ENCODE assay signal across 20 cellular contexts in genomic region chr11:67364169-67364568, GRCh38. TPM values are rescaled to one million over a fixed set of nuclear protein-coding genes. Genes with fewer than 3 reads are reported as not detected.
DNase-seq lines count a peak whose midpoint lies in the region; ATAC-seq, FAIRE-seq and TF ChIP-seq lines count a peak whose summit lies in the region.
"Had no signal": no experiment of that assay in that cellular context is flagged by ENCODE, and none has a peak within 500 bp of the region (broad histone marks: within the 10 kb centered on the region; RNA-seq: fewer than 3 reads in every experiment).

No MANE protein-coding gene starts in this region.

- CTCF ChIA-PET in A549 (lab: Yijun Ruan, JAX) (interaction anchor here (0.9 to 46.2 kb wide), 3 partner anchors 6 to 98 kb away, joined by 3 to 1913 read pairs (median 1913); partner anchors contain the start of genes CLCF1, GRK2, POLD4 and PPP1CA), RWPE1 (lab: Yijun Ruan, JAX) (interaction anchor here (3.5 kb wide), 1 partner anchor 18 kb away, joined by 16 read pairs; no protein-coding TSS in a partner anchor)
- CTCF ChIA-PET in CD8-positive, alpha-beta T cell (lab: Charles Lee): interaction anchor here (2.3 to 40.7 kb wide), 4 partner anchors 3 to 102 kb away, joined by 8 to 1319 read pairs (median 666); partner anchors contain the start of genes CLCF1, POLD4 and RAD9A

- H3K4me2 ChIP-seq in A549: no peak overlapping the region
- H3K4me2 ChIP-seq: KMS-11, SK-N-SH had no signal

- TF ChIP-seq RAD21 in A549 (conservative IDR thresholded peaks at IDR 0.05 in 1 of 2, IDR thresholded peaks at IDR 0.05 in 1 of 2): no peak

- POLR2A ChIA-PET in A549 (lab: Yijun Ruan, JAX) (interaction anchor here (2.0 kb wide), 1 partner anchor 10 kb away, joined by 11 read pairs; the partner anchor contains the start of gene CLCF1), RWPE1 (lab: Yijun Ruan, JAX; ENCODE audit: low non-redundant PET) (no interaction called here)
- POLR2A ChIA-PET in CD8-positive, alpha-beta T cell (lab: Charles Lee): interaction anchor here (1.2 to 1.4 kb wide), 2 partner anchors 18 kb away, joined by 3 read pairs; no protein-coding TSS in a partner anchor

- no peak for TF ChIP-seq CTCF in A549 (IDR thresholded peaks at IDR 0.05)
- TF ChIP-seq CTCF in CD8-positive, alpha-beta T cell (IDR thresholded peaks at IDR 0.05): no peak
- TF ChIP-seq CTCF in RWPE1 (conservative IDR thresholded peaks at IDR 0.05; ENCODE audit: low read depth): no peak
- TF ChIP-seq CTCF in progenitor cell of endocrine pancreas (IDR thresholded peaks at IDR 0.05; ENCODE audit: unreplicated experiment): no peak

- intact Hi-C loops in CD8-positive, alpha-beta T cell (cut with DNase I, micrococcal nuclease): no loop called here

- FAIRE-seq in A549 (lab: Jason Lieb, UNC): no peak
- FAIRE-seq: A204.1, GM12878 had no signal

- no peak for ATAC-seq in A549
- ATAC-seq in CD8-positive, alpha-beta T cell: no peak
- ATAC-seq: Right ventricle myocardium inferior had no signal

- no peaks in the 10 kb centered on the region for H3K27me3 ChIP-seq in CD8-positive, alpha-beta T cell (ENCODE audit: insufficient read depth, low read length)

- H3K4me1 Mint-ChIP-seq in CD8-positive, alpha-beta T cell (ENCODE audit: low read depth): peaks cover 49% of the 10 kb centered on the region
- H3K4me1 Mint-ChIP-seq in immature natural killer cell: peaks cover 48 to 53% of the 10 kb centered on the region in 2 donors
- H3K4me1 Mint-ChIP-seq in progenitor cell of endocrine pancreas (ENCODE audit: low read depth): peaks cover 2% of the 10 kb centered on the region
- peaks cover 34% of the 10 kb centered on the region for H3K4me1 Mint-ChIP-seq in activated T-cell treated with anti-CD3 and anti-CD28 coated beads, Interleukin-2, amount 50 U/mL, for 24 hours (ENCODE audit: low read depth)

- H3K27ac Mint-ChIP-seq in CD8-positive, alpha-beta T cell: no peak overlapping the region
- H3K27ac Mint-ChIP-seq in immature natural killer cell (peak overlapping the region in 3 of 6 donors; percentile 17 to 75 (median 71)), progenitor cell of endocrine pancreas (no peak overlapping the region)
- H3K27ac Mint-ChIP-seq in activated T-cell treated with anti-CD3 and anti-CD28 coated beads, Interleukin-2, amount 50 U/mL, for 24 hours: no peak overlapping the region
- H3K27ac Mint-ChIP-seq: HFFc6 had no signal

- WGBS in A549 (ENCODE audit: missing lambda C conversion rate): 92% methylated on average over 3 of the region's 3 CpGs

- no peaks in the 10 kb centered on the region for H3K36me3 ChIP-seq in CD8-positive, alpha-beta T cell (ENCODE audit: insufficient read depth, low read length)

- no peaks in the 10 kb centered on the region for H3K27me3 Mint-ChIP-seq in CD8-positive, alpha-beta T cell (ENCODE audit: low read depth)
- H3K27me3 Mint-ChIP-seq in immature natural killer cell (ENCODE audit: low read depth in 3 of 3): peaks cover 10 to 11% (median 11%) of the 10 kb centered on the region in 3 donors
- no peaks in the 10 kb centered on the region for H3K27me3 Mint-ChIP-seq in progenitor cell of endocrine pancreas
- H3K27me3 Mint-ChIP-seq in activated T-cell treated with anti-CD3 and anti-CD28 coated beads, Interleukin-2, amount 50 U/mL, for 24 hours: no peaks in the 10 kb centered on the region

- peak overlapping the region; percentile 2 for H3K4me3 Mint-ChIP-seq in CD8-positive, alpha-beta T cell
- H3K4me3 Mint-ChIP-seq in immature natural killer cell (peak overlapping the region in 4 of 5 donors; percentile 14 to 70 (median 28)), progenitor cell of endocrine pancreas (ENCODE audit: low read depth) (no peak overlapping the region)
- no peak overlapping the region for H3K4me3 Mint-ChIP-seq in activated T-cell treated with anti-CD3 and anti-CD28 coated beads, Interleukin-2, amount 50 U/mL, for 24 hours
- H3K4me3 Mint-ChIP-seq: HFFc6 had no signal

- TF ChIP-seq EP300 in A549 (IDR thresholded peaks at IDR 0.05): no peak

- H3K27ac ChIP-seq in A549 (peak overlapping the region in 1 of 2 experiments; percentile 100; a peak in 3 of 6 replicates), RWPE1 (peak overlapping the region; percentile 66)
- H3K27ac ChIP-seq in CD8-positive, alpha-beta T cell (ENCODE audit: low read depth, low read length): no peak overlapping the region
- H3K27ac ChIP-seq: GM23248, KMS-11 had no signal

- no peaks in the 10 kb centered on the region for H3K9me3 ChIP-seq in A549
- no peaks in the 10 kb centered on the region for H3K9me3 ChIP-seq in CD8-positive, alpha-beta T cell (ENCODE audit: low read length)
- H3K9me3 ChIP-seq: SK-N-SH had no signal

- H3K4me3 ChIP-seq in A549: no peak overlapping the region
- H3K4me3 ChIP-seq in CD8-positive, alpha-beta T cell (ENCODE audit: low read depth, low read length): no peak overlapping the region
- H3K4me3 ChIP-seq: GM12878, GM23248 had no signal

- DNase-seq in A549 (ENCODE audit: low read depth in 1 of 2, low spot score in 1 of 2): no peak
- DNase-seq in CD8-positive, alpha-beta T cell: no peak
- no peak for DNase-seq in RWPE1 (ENCODE audit: low spot score)
- no peak for DNase-seq in immature natural killer cell
- no peak for DNase-seq in progenitor cell of endocrine pancreas (ENCODE audit: low spot score, unreplicated experiment)
- no peak for DNase-seq in activated T-cell treated with anti-CD3 and anti-CD28 coated beads, Interleukin-2, amount 50 U/mL, for 24 hours
- no peak for DNase-seq in GF-D8 (lab: John Stamatoyannopoulos, UW)
- DNase-seq in hypothalamus (lab: John Stamatoyannopoulos, UW): no peak
- DNase-seq: GM23248, HFFc6, MM.1S, NCI-H1105 treated with DMSO at 0.1 percent for 48 hours, NCI-H187, NCI-H446 treated with DMSO at 0.1 percent for 48 hours, NCI-H748 treated with DMSO at 0.1 percent for 48 hours, SK-N-SH had no signal

- H3K36me3 Mint-ChIP-seq in CD8-positive, alpha-beta T cell: peaks cover 4% of the 10 kb centered on the region
- H3K36me3 Mint-ChIP-seq in immature natural killer cell (peaks cover 5 to 21% (median 14%) of the 10 kb centered on the region in 3 donors), progenitor cell of endocrine pancreas (ENCODE audit: insufficient read depth) (peaks cover 12% of the 10 kb centered on the region)
- H3K36me3 Mint-ChIP-seq in activated T-cell treated with anti-CD3 and anti-CD28 coated beads, Interleukin-2, amount 50 U/mL, for 24 hours (ENCODE audit: low read depth): no peaks in the 10 kb centered on the region

- no peak for TF ChIP-seq POLR2A in A549 (IDR thresholded peaks at IDR 0.05; ENCODE audit: low read length)

- no peaks in the 10 kb centered on the region for H3K9me3 Mint-ChIP-seq in CD8-positive, alpha-beta T cell
- no peaks in the 10 kb centered on the region for H3K9me3 Mint-ChIP-seq in immature natural killer cell
- H3K9me3 Mint-ChIP-seq in progenitor cell of endocrine pancreas (ENCODE audit: low read depth): no peaks in the 10 kb centered on the region
- H3K9me3 Mint-ChIP-seq in activated T-cell treated with anti-CD3 and anti-CD28 coated beads, Interleukin-2, amount 50 U/mL, for 24 hours: no peaks in the 10 kb centered on the region
- H3K9me3 Mint-ChIP-seq: HFFc6 had no signal

- H3K4me1 ChIP-seq in A549: peaks cover 73% of the 10 kb centered on the region
- H3K4me1 ChIP-seq in CD8-positive, alpha-beta T cell (ENCODE audit: insufficient read depth, low read length): peaks cover 33% of the 10 kb centered on the region

RNA-seq across cellular contexts. Expression of gene CLCF1, which starts 9.2 kb away (rescaled TPM):
- polyA plus RNA-seq in A549 (2011; rRNA removed) (23.9 and 25.8 TPM in 2 replicates), A549 (2017; fragmentation: RNase III; extraction: RNeasy Plus Mini Kit Qiagen cat#74134 plus additional on column Dnase treatment) (31.0 to 37.1 TPM (median 36.0 TPM) in 3 replicates), immature natural killer cell (1 to 10 TPM in 1 of 3 donors, under 1 TPM in 1, not detected in 1; 0.34 to 2.2 TPM)
- 75.7 and 103 TPM in 2 replicates for polyA plus RNA-seq in A549 (2012; cell fraction: cytosol; rRNA removed)
- 204 and 212 TPM in 2 replicates for polyA plus RNA-seq in A549 (2012; cell fraction: nucleus; rRNA removed)
- 14.6 and 17.5 TPM in 2 replicates for polyA minus RNA-seq in A549 (2011; rRNA and poly(A)+ RNA removed)
- 1 to 10 TPM; 7.1 to 7.8 TPM for total RNA-seq in CD8-positive, alpha-beta T cell
- 5.4 and 6.9 TPM in 2 replicates for total RNA-seq in progenitor cell of endocrine pancreas

RNA-seq across cellular contexts. Expression of gene POLD4, which starts 10.8 kb away (rescaled TPM):
- polyA plus RNA-seq in A549 (2011; rRNA removed): 140 and 157 TPM in 2 replicates
- polyA plus RNA-seq in A549 (2012; cell fraction: cytosol; rRNA removed): 213 and 248 TPM in 2 replicates
- polyA plus RNA-seq in A549 (2012; cell fraction: nucleus; rRNA removed): 283 and 303 TPM in 2 replicates
- 131 to 159 TPM (median 148 TPM) in 3 replicates for polyA plus RNA-seq in A549 (2017; fragmentation: RNase III; extraction: RNeasy Plus Mini Kit Qiagen cat#74134 plus additional on column Dnase treatment)
- 45.2 and 61.1 TPM in 2 replicates for polyA minus RNA-seq in A549 (2011; rRNA and poly(A)+ RNA removed)
- total RNA-seq in CD8-positive, alpha-beta T cell: 10 to 100 TPM; 32.4 to 41.9 TPM
- 100 to 1,000 TPM in 2 of 3 donors, 10 to 100 TPM in 1; 86.1 to 131 (median 118) TPM for polyA plus RNA-seq in immature natural killer cell
- 19.8 and 21.1 TPM in 2 replicates for total RNA-seq in progenitor cell of endocrine pancreas

RNA-seq across cellular contexts. Expression of gene RAD9A, which starts 27.6 kb away (rescaled TPM):
- 19.0 and 19.6 TPM in 2 replicates for polyA plus RNA-seq in A549 (2011; rRNA removed)
- polyA plus RNA-seq in A549 (2012; cell fraction: cytosol; rRNA removed): 56.6 and 74.8 TPM in 2 replicates
- polyA plus RNA-seq in A549 (2012; cell fraction: nucleus; rRNA removed): 286 and 297 TPM in 2 replicates
- polyA plus RNA-seq in A549 (2017; fragmentation: RNase III; extraction: RNeasy Plus Mini Kit Qiagen cat#74134 plus additional on column Dnase treatment): 41.6 to 43.7 TPM (median 43.0 TPM) in 3 replicates
- 12.8 and 14.6 TPM in 2 replicates for polyA minus RNA-seq in A549 (2011; rRNA and poly(A)+ RNA removed)
- 10 to 100 TPM; 13.7 to 14.1 TPM for total RNA-seq in CD8-positive, alpha-beta T cell
- 10 to 100 TPM; 10.2 to 12.8 (median 11.6) TPM for polyA plus RNA-seq in immature natural killer cell
- total RNA-seq in progenitor cell of endocrine pancreas: 39.0 and 49.1 TPM in 2 replicates

RNA-seq across cellular contexts. Expression of gene PPP1CA, which starts 37.5 kb away (rescaled TPM):
- polyA plus RNA-seq in A549 (2011; rRNA removed): 174 and 178 TPM in 2 replicates
- 405 and 423 TPM in 2 replicates for polyA plus RNA-seq in A549 (2012; cell fraction: cytosol; rRNA removed)
- polyA plus RNA-seq in A549 (2012; cell fraction: nucleus; rRNA removed): 324 and 334 TPM in 2 replicates
- 200 to 208 TPM (median 205 TPM) in 3 replicates for polyA plus RNA-seq in A549 (2017; fragmentation: RNase III; extraction: RNeasy Plus Mini Kit Qiagen cat#74134 plus additional on column Dnase treatment)
- 239 and 243 TPM in 2 replicates for polyA minus RNA-seq in A549 (2011; rRNA and poly(A)+ RNA removed)
- total RNA-seq in CD8-positive, alpha-beta T cell: 10 to 100 TPM; 40.5 to 42.2 TPM
- polyA plus RNA-seq in immature natural killer cell: 1,000 to 10,000 TPM in 1 of 3 donors, 100 to 1,000 TPM in 2; 830 to 1,276 (median 950) TPM
- 140 and 145 TPM in 2 replicates for total RNA-seq in progenitor cell of endocrine pancreas

RNA-seq across cellular contexts. Expression of gene TBC1D10C, which starts 39.7 kb away (rescaled TPM):
- polyA plus RNA-seq in A549 (2011; rRNA removed): not detected in 2 replicates
- polyA plus RNA-seq in A549 (2012; cell fraction: cytosol; rRNA removed): 0.06 TPM in 1 of 2 replicates, not detected in the other
- 0.28 TPM in 1 of 2 replicates, not detected in the other for polyA plus RNA-seq in A549 (2012; cell fraction: nucleus; rRNA removed)
- 0.08 TPM in 1 of 3 replicates, not detected in the others for polyA plus RNA-seq in A549 (2017; fragmentation: RNase III; extraction: RNeasy Plus Mini Kit Qiagen cat#74134 plus additional on column Dnase treatment)
- not detected in 2 replicates for polyA minus RNA-seq in A549 (2011; rRNA and poly(A)+ RNA removed)
- 100 to 1,000 TPM; 197 to 201 TPM for total RNA-seq in CD8-positive, alpha-beta T cell
- 100 to 1,000 TPM; 396 to 531 (median 451) TPM for polyA plus RNA-seq in immature natural killer cell
- total RNA-seq in progenitor cell of endocrine pancreas: 0.24 TPM in 1 of 2 replicates, not detected in the other
- total RNA-seq: GM23248, HFFc6 had no signal
- polyA plus RNA-seq: GM23248 had no signal

Comparison
In these comparisons a context has a peak if more than half of its experiments do, and no peak if none do; other contexts are left out.
1. H3K4me3 Mint-ChIP-seq: peak in CD8-positive, alpha-beta T cell (single experiment) and immature natural killer cell (4 of 5); none in progenitor cell of endocrine pancreas (single experiment) and activated T-cell treated with anti-CD3 and anti-CD28 coated beads, Interleukin-2, amount 50 U/mL, for 24 hours (single experiment).